Comparison of ENCODE assay signal across 8 cellular contexts in the genomic region with DNA sequence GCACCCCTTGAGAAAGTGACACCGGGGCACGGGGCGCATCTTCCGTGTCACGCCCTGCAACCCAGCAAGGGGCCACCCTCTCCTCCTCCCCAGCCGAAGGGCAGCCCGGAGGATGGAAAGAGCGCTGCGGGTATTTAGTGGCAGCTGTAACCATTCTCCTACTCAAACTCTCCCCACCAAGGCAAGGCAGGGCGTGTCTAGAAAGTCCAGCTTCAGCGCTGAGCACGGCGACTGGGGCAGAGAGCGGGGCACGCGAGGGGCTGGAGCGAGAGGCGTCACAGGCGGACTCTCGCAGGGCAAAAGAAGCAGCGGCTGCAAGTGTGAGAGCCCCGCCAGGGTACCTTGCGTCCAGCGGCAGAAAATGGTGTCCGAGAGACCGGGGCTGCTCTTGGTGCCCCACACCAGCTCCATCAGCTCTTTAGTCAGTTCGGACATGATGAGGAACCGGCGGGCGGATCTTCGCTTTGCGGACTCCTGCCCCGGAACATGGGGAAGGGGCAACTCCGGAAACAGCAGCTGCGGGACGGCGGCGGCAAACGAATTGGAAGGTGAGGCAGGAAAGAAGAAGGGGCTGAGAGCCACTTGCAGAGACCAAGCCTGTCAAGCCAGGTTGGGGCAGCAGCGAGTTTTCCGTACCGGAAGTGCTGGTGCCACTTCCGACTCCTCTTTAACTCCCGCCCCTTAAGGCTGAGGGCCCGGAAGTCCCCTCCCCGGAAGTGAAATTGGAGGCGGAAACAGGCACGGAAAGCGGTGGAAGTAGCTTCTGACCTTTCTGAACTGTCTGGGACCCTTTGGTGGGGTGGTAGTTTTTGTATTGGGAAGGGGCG. TPM values are rescaled to one million over a fixed set of nuclear protein-coding genes. Genes with fewer than 3 reads are reported as not detected.
DNase-seq lines count a peak whose midpoint lies in the region; ATAC-seq and TF ChIP-seq lines count a peak whose summit lies in the region.

A gene (minus strand): TSS at position 643 of the 827 bp plus-strand sequence. CDS start 208 bp downstream, at position 435.

- no peak within 1 kb of the TSS for H3K27ac ChIP-seq in GM23338 (ENCODE audit: low read depth)

- H3K4me3 Mint-ChIP-seq in GM23338, result peak within 1 kb of the TSS; percentile 99

- H3K79me2 ChIP-seq in GM23338 (replicated peaks; ENCODE audit: insufficient read depth), result peaks cover 27% of the 10 kb centered on the region

- H3K4me1 ChIP-seq in GM23338 (ENCODE audit: insufficient read depth) (peaks cover 3% of the 10 kb centered on the region; the same call in 1 of the 2 replicates), neuron (ENCODE audit: insufficient read depth, low read length) (peaks cover 26% of the 10 kb centered on the region)

- H3K27ac Mint-ChIP-seq in GM23338, result peak within 1 kb of the TSS; percentile 65

- no peaks in the 10 kb centered on the region for H3F3A ChIP-seq in GM23338 (replicated peaks; ENCODE audit: low read depth)

- H3K27me3 ChIP-seq in GM23338 (ENCODE audit: insufficient read depth) (peaks cover 34% of the 10 kb centered on the region), neuron (ENCODE audit: insufficient read depth, low read length) (peaks cover 11% of the 10 kb centered on the region)

- peak within 1 kb of the TSS; percentile 90 for H3K4me2 ChIP-seq in GM23338

- H3K27me3 Mint-ChIP-seq in GM23338 (ENCODE audit: insufficient read depth, low read depth, poor library complexity), result peaks cover 16% of the 10 kb centered on the region

- no peaks in the 10 kb centered on the region for H3K36me3 ChIP-seq in GM23338 (ENCODE audit: insufficient read depth)
- no peaks in the 10 kb centered on the region for H3K36me3 ChIP-seq in neuron (ENCODE audit: insufficient read depth, low read length)

- peaks cover 5% of the 10 kb centered on the region; the same call in 2 of the 3 replicates for H3K9me3 Mint-ChIP-seq in GM23338

- H3K4me3 ChIP-seq in GM23338 (peak within 1 kb of the TSS; percentile 89), neuron (ENCODE audit: low read length) (peak within 1 kb of the TSS; percentile 85)

- H4K20me1 ChIP-seq in GM23338 (replicated peaks; ENCODE audit: insufficient read depth), result 0 out of 2 replicates have a peak, but pooled peaks cover 6% of the 10 kb centered on the region

- DNase-seq in ELF-1 (ENCODE audit: low read depth, low spot score) (peak; percentile 88), GM23338 (ENCODE audit: low spot score) (peak; percentile 73), LHCN-M2 (ENCODE audit: low read depth) (peak; percentile 81), SIG-M5 treated with dmso at 0.1 percent for 504 hours (lab: John Stamatoyannopoulos, UW; ENCODE audit: unreplicated experiment) (peak; percentile 81), foreskin melanocyte (peak; percentile 80), stromal cell of bone marrow (ENCODE audit: low read depth) (peak; percentile 71)
- DNase-seq in activated naive CD4-positive, alpha-beta T cell (lab: John Stamatoyannopoulos, UW), result peak; percentile 42 to 72 (median 62)

- TF ChIP-seq CTCF in GM23338 (conservative IDR thresholded peaks at IDR 0.05; ENCODE audit: low read depth in 2 of 2), result no peak

- peaks cover 19% of the 10 kb centered on the region for H3K9me2 ChIP-seq in GM23338 (ENCODE audit: insufficient read depth)

- H3K4me1 Mint-ChIP-seq in GM23338, result peaks cover 7% of the 10 kb centered on the region; the same call in 2 of the 3 replicates

- H3K36me3 Mint-ChIP-seq in GM23338 (ENCODE audit: low read depth), result no peaks in the 10 kb centered on the region; the same call in 2 of the 3 replicates

- peak within 1 kb of the TSS; percentile 98 for H2AFZ ChIP-seq in GM23338
- peak within 1 kb of the TSS; percentile 97 for H2AFZ ChIP-seq in neuron (ENCODE audit: low read depth, low read length)

- peak; percentile 99 for ATAC-seq in GM23338

- no peaks in the 10 kb centered on the region for H3K9me3 ChIP-seq in neuron (ENCODE audit: low read length)

TF ChIP-seq in GM23338, 12 proteins besides CTCF, POLR2A, EP300 and RAD21:
- TF ChIP-seq ZNF114 (CRISPR knock-in tag; IDR thresholded peaks at IDR 0.05) (no peak), POLR2AphosphoS5 (IDR thresholded peaks at IDR 0.05; ENCODE audit: low read depth) (peak; percentile 51), ZNF331 (CRISPR knock-in tag; IDR thresholded peaks at IDR 0.05; ENCODE audit: low read depth) (peak; percentile 66)
- TF ChIP-seq, protein P1, sequence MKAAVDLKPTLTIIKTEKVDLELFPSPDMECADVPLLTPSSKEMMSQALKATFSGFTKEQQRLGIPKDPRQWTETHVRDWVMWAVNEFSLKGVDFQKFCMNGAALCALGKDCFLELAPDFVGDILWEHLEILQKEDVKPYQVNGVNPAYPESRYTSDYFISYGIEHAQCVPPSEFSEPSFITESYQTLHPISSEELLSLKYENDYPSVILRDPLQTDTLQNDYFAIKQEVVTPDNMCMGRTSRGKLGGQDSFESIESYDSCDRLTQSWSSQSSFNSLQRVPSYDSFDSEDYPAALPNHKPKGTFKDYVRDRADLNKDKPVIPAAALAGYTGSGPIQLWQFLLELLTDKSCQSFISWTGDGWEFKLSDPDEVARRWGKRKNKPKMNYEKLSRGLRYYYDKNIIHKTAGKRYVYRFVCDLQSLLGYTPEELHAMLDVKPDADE (IDR thresholded peaks at IDR 0.05), result peak; percentile 52; the same call in 1 of the 2 replicates

RNA-seq across cellular contexts. Expression of the gene that starts here (rescaled TPM):
- total RNA-seq in GM23338 (2014; rRNA removed; shearing (Covaris generic)), result 13.6 and 15.1 TPM in 2 replicates
- 6.8 and 10.2 TPM in 2 replicates for polyA plus RNA-seq in GM23338 (2016; fragmentation: Nextera tagmentation; extraction: Ambion mirVana)
- total RNA-seq in LHCN-M2 (2014; rRNA removed), result 21.8 and 23.1 TPM in 2 replicates
- 11.5 TPM for polyA plus RNA-seq in LHCN-M2 (2012)
